ENCODE assay signal across 9 cellular contexts in the genomic region with DNA sequence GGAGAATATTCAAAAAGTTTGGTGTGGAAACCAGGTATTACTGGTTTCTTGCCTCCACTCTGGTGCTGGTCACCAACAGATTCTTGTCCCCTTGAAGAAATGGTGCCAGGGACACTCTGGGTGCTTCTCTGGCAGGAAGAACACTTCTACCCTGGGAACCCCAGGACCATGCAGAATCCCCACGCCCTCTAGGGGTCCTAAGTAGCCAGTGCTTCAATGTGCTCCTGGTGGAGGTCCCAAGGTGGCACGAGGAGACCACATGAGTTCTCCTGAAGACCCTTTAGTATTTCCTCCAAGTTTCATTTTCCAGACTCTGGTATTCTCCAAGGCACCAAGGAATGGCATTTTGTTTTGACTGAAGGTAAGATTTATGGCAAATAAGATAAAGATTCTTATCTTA.
A peak's percentile ranks its signal among the peaks of the same experiment; 100 is the strongest.
DNase-seq lines count a peak whose midpoint lies in the region; ATAC-seq and TF ChIP-seq lines count a peak whose summit lies in the region.
"Had no signal": no experiment of that assay in that cellular context is flagged by ENCODE, and none has a peak within 500 bp of the region (broad histone marks: within the 10 kb centered on the region; RNA-seq: fewer than 3 reads in every experiment).

No MANE protein-coding gene starts in this region.

- H3K4me1 ChIP-seq in cardiac muscle cell (ENCODE audit: low read depth), result no peaks in the 10 kb centered on the region

- no peaks in the 10 kb centered on the region for H3K9me3 ChIP-seq in cardiac muscle cell (ENCODE audit: low read depth)

- peaks cover 5% of the 10 kb centered on the region for H3K9me3 Mint-ChIP-seq in osteocyte (ENCODE audit: unreplicated experiment)
- no peaks in the 10 kb centered on the region for H3K9me3 Mint-ChIP-seq in activated CD4-positive, alpha-beta T cell treated with anti-CD3 and anti-CD28 coated beads, Interleukin-2, amount 10 ng/mL, durations not matched to agents 24 days and 14 days

- no peaks in the 10 kb centered on the region for H3K36me3 Mint-ChIP-seq in osteocyte (ENCODE audit: unreplicated experiment)
- no peaks in the 10 kb centered on the region for H3K36me3 Mint-ChIP-seq in activated CD4-positive, alpha-beta T cell treated with anti-CD3 and anti-CD28 coated beads, Interleukin-2, amount 10 ng/mL, durations not matched to agents 24 days and 14 days (ENCODE audit: low read depth)
- H3K36me3 Mint-ChIP-seq: brain had no signal

- no peak overlapping the region for H3K4me3 ChIP-seq in cardiac muscle cell

- no peak overlapping the region for H3K27ac Mint-ChIP-seq in osteocyte (ENCODE audit: unreplicated experiment)
- H3K27ac Mint-ChIP-seq in activated CD4-positive, alpha-beta T cell treated with anti-CD3 and anti-CD28 coated beads, Interleukin-2, amount 10 ng/mL, durations not matched to agents 24 days and 14 days, result no peak overlapping the region
- H3K27ac Mint-ChIP-seq: brain had no signal

- no peaks in the 10 kb centered on the region for H3K27me3 ChIP-seq in cardiac muscle cell

- ATAC-seq in Right ventricle myocardium inferior (no peak), HG03520 (IDR thresholded peaks at IDR 0.05; ENCODE audit: unreplicated experiment) (peak; percentile 74), GM18873 (IDR thresholded peaks at IDR 0.05; ENCODE audit: low FRiP score, unreplicated experiment) (no peak)

- no peak overlapping the region for H3K4me3 Mint-ChIP-seq in osteocyte (ENCODE audit: unreplicated experiment)
- H3K4me3 Mint-ChIP-seq in activated CD4-positive, alpha-beta T cell treated with anti-CD3 and anti-CD28 coated beads, Interleukin-2, amount 10 ng/mL, durations not matched to agents 24 days and 14 days, result no peak overlapping the region
- H3K4me3 Mint-ChIP-seq: brain had no signal

- intact Hi-C loops in Right ventricle myocardium inferior (cut with DNase I), result no loop called here
- intact Hi-C loops in activated CD4-positive, alpha-beta T cell treated with anti-CD3 and anti-CD28 coated beads, Interleukin-2, amount 10 ng/mL, durations not matched to agents 24 days and 14 days (cut with micrococcal nuclease), result no loop called here

- H3K4me1 Mint-ChIP-seq in osteocyte (ENCODE audit: unreplicated experiment), result no peaks in the 10 kb centered on the region
- no peaks in the 10 kb centered on the region for H3K4me1 Mint-ChIP-seq in activated CD4-positive, alpha-beta T cell treated with anti-CD3 and anti-CD28 coated beads, Interleukin-2, amount 10 ng/mL, durations not matched to agents 24 days and 14 days
- H3K4me1 Mint-ChIP-seq: brain had no signal

- TF ChIP-seq CTCF in cardiac muscle cell (IDR thresholded peaks at IDR 0.05; ENCODE audit: low read depth, low read length) (peak; percentile 52), VCaP (conservative IDR thresholded peaks at IDR 0.05) (peak; percentile 31), osteocyte (IDR thresholded peaks at IDR 0.05) (peak; percentile 22)

- H3K36me3 ChIP-seq in cardiac muscle cell, result no peaks in the 10 kb centered on the region

- H3K27ac ChIP-seq in cardiac muscle cell (no peak overlapping the region), VCaP (no peak overlapping the region)

- DNase-seq in cardiac muscle cell (ENCODE audit: low read depth in 1 of 2, low spot score in 1 of 2) (peak; percentile 32 to 52), Right ventricle myocardium inferior (ENCODE audit: missing footprints) (no peak), osteocyte (ENCODE audit: extremely low spot score, unreplicated experiment) (no peak), NCI-H774 (lab: John Stamatoyannopoulos, UW) (no peak)
- DNase-seq in activated CD4-positive, alpha-beta T cell treated with anti-CD3 and anti-CD28 coated beads, Interleukin-2, amount 10 ng/mL, durations not matched to agents 24 days and 14 days, result no peak

- H3K27me3 Mint-ChIP-seq in osteocyte (ENCODE audit: unreplicated experiment), result no peaks in the 10 kb centered on the region
- H3K27me3 Mint-ChIP-seq in activated CD4-positive, alpha-beta T cell treated with anti-CD3 and anti-CD28 coated beads, Interleukin-2, amount 10 ng/mL, durations not matched to agents 24 days and 14 days, result no peaks in the 10 kb centered on the region

Comparison
In these comparisons a context has a peak if more than half of its experiments do, and no peak if none do; other contexts are left out.
1. DNase-seq: peak in cardiac muscle cell (2 of 2); none in Right ventricle myocardium inferior (single experiment), osteocyte (single experiment), activated CD4-positive, alpha-beta T cell treated with anti-CD3 and anti-CD28 coated beads, Interleukin-2, amount 10 ng/mL, durations not matched to agents 24 days and 14 days (single experiment) and NCI-H774 (single experiment).
2. Peak in every context shown above with its lines, with median percentiles within 50 percentile points of each other: CTCF ChIP-seq.